ENCODE assay signal across 11 cellular contexts in genomic region chr12:130263996-130264395, GRCh38.
"Had no signal": no experiment of that assay in that cellular context is flagged by ENCODE, and none has a peak within 500 bp of the region (broad histone marks: within the 10 kb centered on the region; RNA-seq: fewer than 3 reads in every experiment).

No MANE protein-coding gene starts in this region.

- FAIRE-seq: H1, H54 had no signal

- ATAC-seq: GM23338, HCT116 had no signal

- H3K4me1 ChIP-seq: HAP-1 had no signal

- H2AFZ ChIP-seq: GM23248, GM23338 had no signal

- H3K9me3 ChIP-seq: HAP-1 had no signal

- H3K4me3 ChIP-seq: GM23248, GM23338, HAP-1 had no signal

- DNase-seq: GM23248, GOT3, H7, H9, HCEC 1CT, HFFc6 had no signal

- H3K36me3 ChIP-seq: HAP-1 had no signal

- H3K27ac ChIP-seq: GM23248 had no signal

- H3K4me2 ChIP-seq: GM23338 had no signal

- H3K9ac ChIP-seq: GM23248 had no signal
